Comparison of ENCODE assay signal across 8 cellular contexts in the genomic region with DNA sequence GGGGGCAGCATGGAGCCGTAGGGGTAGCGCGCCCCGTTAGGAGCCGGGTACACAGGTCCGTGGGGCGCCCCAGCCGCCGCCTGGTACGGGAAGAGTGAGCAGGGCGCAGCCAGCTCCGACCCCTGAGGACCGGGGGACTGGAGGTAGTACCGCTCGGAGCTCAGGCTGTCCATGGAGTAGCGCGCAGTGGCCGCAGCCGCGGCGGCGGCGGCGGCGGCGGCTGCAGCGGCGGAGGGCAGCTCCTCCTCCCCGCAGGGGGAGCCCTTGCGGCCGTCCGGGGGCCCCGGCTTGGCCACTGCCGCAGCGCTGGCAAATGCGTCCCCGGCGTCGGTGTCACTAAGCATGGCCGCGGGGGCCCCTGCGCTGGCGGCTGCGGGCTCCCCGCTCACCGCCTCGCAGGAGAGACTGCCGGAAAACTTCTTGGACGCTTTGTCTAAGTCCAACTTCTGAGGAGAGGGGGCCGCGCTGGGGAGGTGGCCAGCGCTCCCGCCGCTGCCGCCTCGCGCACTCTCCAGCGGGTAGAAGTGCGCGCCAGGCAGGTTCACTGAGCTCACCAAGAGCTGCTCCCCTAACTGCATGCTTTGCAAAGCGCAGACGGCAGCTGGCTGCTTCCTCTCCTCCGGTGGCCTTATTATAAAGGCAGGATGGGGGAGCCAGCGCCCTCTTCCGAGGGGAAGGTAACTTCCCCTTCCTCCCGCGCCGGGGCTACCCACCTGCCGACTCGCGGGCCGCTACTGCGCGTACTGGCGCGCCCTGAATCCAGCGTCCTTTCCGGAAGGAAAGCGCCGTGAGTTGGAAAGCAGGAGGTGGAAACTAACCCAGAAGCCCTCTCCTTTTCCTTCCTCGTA. TPM values are rescaled to one million over a fixed set of nuclear protein-coding genes. Genes with fewer than 3 reads are reported as not detected.
DNase-seq lines count a peak whose midpoint lies in the region; ATAC-seq and TF ChIP-seq lines count a peak whose summit lies in the region.

TSS of gene EOMES (minus strand) at position 607 of the 848 bp plus-strand sequence. CDS start at position 578, 29 bp downstream.

- H3K36me3 Mint-ChIP-seq in activated naive CD8-positive, alpha-beta T cell treated with anti-CD3 and anti-CD28 coated beads, Interleukin-2, amount 50 U/mL, for 24 hours (ENCODE audit: low read depth) = no peaks in the 10 kb centered on the region

- H3K9ac ChIP-seq in Karpas-422 (ENCODE audit: low read length) = peak within 1 kb of the TSS; percentile 68
- peak within 1 kb of the TSS; percentile 51 for H3K9ac ChIP-seq in SU-DHL-6 (ENCODE audit: low read length)
- peak within 1 kb of the TSS; percentile 26 for H3K9ac ChIP-seq in iPS-20b (ENCODE audit: low read depth, low read length)

- H3K27me3 Mint-ChIP-seq in activated naive CD8-positive, alpha-beta T cell treated with anti-CD3 and anti-CD28 coated beads, Interleukin-2, amount 50 U/mL, for 24 hours = peaks cover 61% of the 10 kb centered on the region

- H4K20me1 ChIP-seq in Karpas-422 (ENCODE audit: insufficient read depth, low read depth, low read length) (no peaks in the 10 kb centered on the region), SU-DHL-6 (ENCODE audit: low read depth, low read length) (no peaks in the 10 kb centered on the region)

- H3K27ac Mint-ChIP-seq in activated naive CD8-positive, alpha-beta T cell treated with anti-CD3 and anti-CD28 coated beads, Interleukin-2, amount 50 U/mL, for 24 hours = peak within 1 kb of the TSS; percentile 31

- peaks cover 3% of the 10 kb centered on the region; the same call in 1 of the 2 replicates for H3K4me1 ChIP-seq in Karpas-422 (ENCODE audit: low read length)
- peaks cover 26% of the 10 kb centered on the region; the same call in 1 of the 2 replicates for H3K4me1 ChIP-seq in iPS-20b (ENCODE audit: insufficient read depth, low read length)

- peaks cover 38% of the 10 kb centered on the region for H3K4me1 Mint-ChIP-seq in activated naive CD8-positive, alpha-beta T cell treated with anti-CD3 and anti-CD28 coated beads, Interleukin-2, amount 50 U/mL, for 24 hours

- H3K9me3 Mint-ChIP-seq in activated naive CD8-positive, alpha-beta T cell treated with anti-CD3 and anti-CD28 coated beads, Interleukin-2, amount 50 U/mL, for 24 hours = no peaks in the 10 kb centered on the region

- peak within 1 kb of the TSS; percentile 79 for H3K4me3 Mint-ChIP-seq in activated naive CD8-positive, alpha-beta T cell treated with anti-CD3 and anti-CD28 coated beads, Interleukin-2, amount 50 U/mL, for 24 hours

- DNase-seq in ELR (ENCODE audit: low read depth) = peak; percentile 54
- DNase-seq in Karpas-422 = peak; percentile 86
- DNase-seq in activated naive CD8-positive, alpha-beta T cell treated with anti-CD3 and anti-CD28 coated beads, Interleukin-2, amount 50 U/mL, for 24 hours = peak; percentile 77
- DNase-seq in stimulated activated CD4-positive, alpha-beta T cell treated with anti-CD3 and anti-CD28 coated beads, Interleukin-4, amount 100 ng/mL, for 1 hour = peak; percentile 64
- DNase-seq in NCI-H187 (lab: John Stamatoyannopoulos, UW) = no peak

- H3K4me2 ChIP-seq in Karpas-422 (ENCODE audit: low read depth, low read length, poor library complexity, severe bottlenecking) (peak within 1 kb of the TSS; percentile 64), SU-DHL-6 (ENCODE audit: low read depth, low read length, poor library complexity, severe bottlenecking) (peak within 1 kb of the TSS; percentile 47)

- H3K79me2 ChIP-seq in Karpas-422 (ENCODE audit: low read length) = no peaks in the 10 kb centered on the region
- H3K79me2 ChIP-seq in SU-DHL-6 (ENCODE audit: insufficient read depth, low read length) = no peaks in the 10 kb centered on the region

- peak within 1 kb of the TSS; percentile 69 for H3K4me3 ChIP-seq in Karpas-422 (ENCODE audit: low read length)
- H3K4me3 ChIP-seq in SU-DHL-6 (ENCODE audit: insufficient read depth, low read length, poor library complexity, severe bottlenecking) = peak within 1 kb of the TSS; percentile 53
- peak within 1 kb of the TSS; percentile 66 for H3K4me3 ChIP-seq in iPS-20b (ENCODE audit: low read length)

- H2AFZ ChIP-seq in Karpas-422 (ENCODE audit: low read length) (no peak within 1 kb of the TSS), SU-DHL-6 (ENCODE audit: low read depth, low read length, severe bottlenecking) (peak within 1 kb of the TSS; percentile 29)

- no peaks in the 10 kb centered on the region for H3K9me3 ChIP-seq in Karpas-422 (ENCODE audit: low read length)
- H3K9me3 ChIP-seq in SU-DHL-6 (ENCODE audit: insufficient read depth, low read length) = no peaks in the 10 kb centered on the region
- no peaks in the 10 kb centered on the region; the same call in 1 of the 2 replicates for H3K9me3 ChIP-seq in iPS-20b (ENCODE audit: insufficient read depth, low read depth, low read length)

- H3K9me2 ChIP-seq in Karpas-422 (replicated peaks; ENCODE audit: insufficient read depth, low read length) (no peaks in the 10 kb centered on the region), SU-DHL-6 (replicated peaks; ENCODE audit: insufficient read depth, low read length) (no peaks in the 10 kb centered on the region)

- H3K36me3 ChIP-seq in Karpas-422 (ENCODE audit: insufficient read depth, low read length) (no peaks in the 10 kb centered on the region), SU-DHL-6 (ENCODE audit: low read length) (no peaks in the 10 kb centered on the region), iPS-20b (ENCODE audit: insufficient read depth, low read depth, low read length) (no peaks in the 10 kb centered on the region)

- H3K27me3 ChIP-seq in Karpas-422 (ENCODE audit: low read length) (no peaks in the 10 kb centered on the region), SU-DHL-6 (ENCODE audit: low read length) (no peaks in the 10 kb centered on the region), iPS-20b (ENCODE audit: insufficient read depth, low read length) (peaks cover 100% of the 10 kb centered on the region)

- no peak within 1 kb of the TSS for H3K27ac ChIP-seq in Karpas-422 (ENCODE audit: low read length)
- H3K27ac ChIP-seq in SU-DHL-6 (ENCODE audit: low read depth, low read length) = no peak within 1 kb of the TSS
- no peak within 1 kb of the TSS for H3K27ac ChIP-seq in iPS-20b (ENCODE audit: low read length)

- TF ChIP-seq CTCF in SU-DHL-6 (IDR thresholded peaks at IDR 0.05; ENCODE audit: insufficient read depth, low read length, poor library complexity, severe bottlenecking) = no peak

- H3F3A ChIP-seq in SU-DHL-6 (ENCODE audit: insufficient read depth) = no peaks in the 10 kb centered on the region

- ATAC-seq in GM21737 (IDR thresholded peaks at IDR 0.05; ENCODE audit: unreplicated experiment) = peak; percentile 60
- peak; percentile 78 for ATAC-seq in activated naive CD8-positive, alpha-beta T cell treated with anti-CD3 and anti-CD28 coated beads, Interleukin-2, amount 50 U/mL, for 24 hours

RNA-seq across cellular contexts. Expression of gene EOMES, which starts in this region (rescaled TPM):
- total RNA-seq in Karpas-422 (2014; rRNA removed; shearing (Covaris generic); ENCODE audit: low replicate concordance) = 0.54 and 0.60 TPM in 2 replicates

Comparison
In these comparisons a context has a peak if more than half of its experiments do, and no peak if none do; other contexts are left out.
1. Peak in DNase-seq, H3K4me3 ChIP-seq, H3K9ac ChIP-seq and H3K4me2 ChIP-seq in Karpas-422; RNA of the gene not detected or under 1 TPM.
2. DNase-seq: peak in ELR (single experiment), activated naive CD8-positive, alpha-beta T cell treated with anti-CD3 and anti-CD28 coated beads, Interleukin-2, amount 50 U/mL, for 24 hours (single experiment) and stimulated activated CD4-positive, alpha-beta T cell treated with anti-CD3 and anti-CD28 coated beads, Interleukin-4, amount 100 ng/mL, for 1 hour (single experiment); none in NCI-H187 (0 of 2).
3. Peak in every context shown above with its lines, with median percentiles within 50 percentile points of each other: H3K4me3 ChIP-seq and H3K9ac ChIP-seq.